Comparison of ENCODE assay signal across 13 cellular contexts in genomic region chr11:1442163-1442562, GRCh38. TPM values are rescaled to one million over a fixed set of nuclear protein-coding genes. Genes with fewer than 3 reads are reported as not detected.
A peak's percentile ranks its signal among the peaks of the same experiment; 100 is the strongest.
DNase-seq lines count a peak whose midpoint lies in the region; ATAC-seq and TF ChIP-seq lines count a peak whose summit lies in the region.
"Had no signal": no experiment of that assay in that cellular context is flagged by ENCODE, and none has a peak within 500 bp of the region (broad histone marks: within the 10 kb centered on the region; RNA-seq: fewer than 3 reads in every experiment).

No MANE protein-coding gene starts in this region.

- H4K20me1 ChIP-seq in GM23248 (ENCODE audit: insufficient read depth) = no peaks in the 10 kb centered on the region

- WGBS in GM23248 (ENCODE audit: low coverage in 1 of 2, low lambda C conversion rate in 2 of 2, missing lambda C conversion rate in 2 of 2), 2 experiments = 16 to 20% methylated on average over 9 of the region's 9 CpGs
- WGBS in right cardiac atrium = 29% methylated on average over 9 of the region's 9 CpGs

- no peak overlapping the region for H2AFZ ChIP-seq in GM23248

- no peak overlapping the region for H3K4me3 Mint-ChIP-seq in osteocyte (ENCODE audit: unreplicated experiment)
- H3K4me3 Mint-ChIP-seq: effector memory CD8-positive, alpha-beta T cell had no signal

- H3K79me2 ChIP-seq in GM23248 (ENCODE audit: insufficient read depth) = no peaks in the 10 kb centered on the region

- no peaks in the 10 kb centered on the region for H3K9me3 Mint-ChIP-seq in osteocyte (ENCODE audit: unreplicated experiment)
- H3K9me3 Mint-ChIP-seq: effector memory CD8-positive, alpha-beta T cell had no signal

- H3K27me3 ChIP-seq in GM23248 (replicated peaks; ENCODE audit: insufficient read depth) (no peaks in the 10 kb centered on the region), right cardiac atrium (ENCODE audit: control insufficient read depth, insufficient read depth) (no peaks in the 10 kb centered on the region)

- H3K36me3 Mint-ChIP-seq in osteocyte (ENCODE audit: unreplicated experiment) = no peaks in the 10 kb centered on the region

- no peak overlapping the region for H3K4me3 ChIP-seq in GM23248
- no peak overlapping the region for H3K4me3 ChIP-seq in cardiac fibroblast (replicated peaks in 1 of 2; ENCODE audit: low read depth in 2 of 2, low read length in 2 of 2)
- H3K4me3 ChIP-seq in right cardiac atrium (ENCODE audit: low read length) = no peak overlapping the region
- H3K4me3 ChIP-seq: prostate gland had no signal

- H3K27me3 Mint-ChIP-seq in osteocyte (ENCODE audit: unreplicated experiment) = no peaks in the 10 kb centered on the region
- H3K27me3 Mint-ChIP-seq: effector memory CD8-positive, alpha-beta T cell had no signal

- no peak for ATAC-seq in right cardiac atrium
- ATAC-seq: effector memory CD8-positive, alpha-beta T cell had no signal

- H3K4me1 ChIP-seq in GM23248 (ENCODE audit: insufficient read depth) (no peaks in the 10 kb centered on the region), right cardiac atrium (ENCODE audit: control insufficient read depth, insufficient read depth, low read length) (peaks cover 2% of the 10 kb centered on the region)
- H3K4me1 ChIP-seq: prostate gland had no signal

- H3F3A ChIP-seq in GM23248 (ENCODE audit: insufficient read depth) = no peaks in the 10 kb centered on the region

- H3K4me2 ChIP-seq in GM23248 (ENCODE audit: unreplicated experiment) = no peak overlapping the region

- no peak for TF ChIP-seq CTCF in cardiac fibroblast (IDR thresholded peaks at IDR 0.05; ENCODE audit: low read depth, low read length)
- no peak for TF ChIP-seq CTCF in osteocyte (IDR thresholded peaks at IDR 0.05)

- H3K36me3 ChIP-seq in GM23248 (ENCODE audit: low read depth) = no peaks in the 10 kb centered on the region
- H3K36me3 ChIP-seq: prostate gland had no signal

- H3K9me3 ChIP-seq in GM23248 (ENCODE audit: low read depth) = no peaks in the 10 kb centered on the region
- H3K9me3 ChIP-seq in right cardiac atrium (ENCODE audit: control insufficient read depth, low read length) = no peaks in the 10 kb centered on the region
- H3K9me3 ChIP-seq: prostate gland had no signal

- no peak overlapping the region for H3K9ac ChIP-seq in GM23248

- no peaks in the 10 kb centered on the region for H3K4me1 Mint-ChIP-seq in osteocyte (ENCODE audit: unreplicated experiment)

- no peak overlapping the region for H3K27ac ChIP-seq in GM23248
- H3K27ac ChIP-seq in right cardiac atrium (ENCODE audit: low read length) = no peak overlapping the region
- H3K27ac ChIP-seq: prostate gland, VCaP had no signal

- intact Hi-C loops in right cardiac atrium (cut with DNase I) = no loop called here

- peak; percentile 59 for DNase-seq in AG08395 (ENCODE audit: low spot score)
- peak; percentile 45 for DNase-seq in GM23248
- peak; percentile 23 for DNase-seq in cardiac fibroblast (ENCODE audit: low read depth in 2 of 2)
- DNase-seq in lung microvascular endothelial cell (ENCODE audit: low read depth in 2 of 2) = peak; percentile 8 to 35
- no peak for DNase-seq in kidney tubule cell (ENCODE audit: low spot score)
- no peak for DNase-seq in NCI-H1930 (lab: John Stamatoyannopoulos, UW)
- DNase-seq in right cardiac atrium = no peak
- DNase-seq in osteocyte (ENCODE audit: extremely low spot score, unreplicated experiment) = no peak
- DNase-seq: activated gamma-delta T cell; effector memory CD8-positive, alpha-beta T cell; foreskin fibroblast had no signal

- in situ Hi-C loops in GM23248 (cut with MboI) = no loop called here

- no peak overlapping the region for H3K27ac Mint-ChIP-seq in osteocyte (ENCODE audit: unreplicated experiment)
- H3K27ac Mint-ChIP-seq: effector memory CD8-positive, alpha-beta T cell had no signal

- no peaks in the 10 kb centered on the region for H3K9me2 ChIP-seq in GM23248 (ENCODE audit: insufficient read depth)

RNA-seq across cellular contexts. Expression of gene MOB2, which starts 44.4 kb away (rescaled TPM):
- 22.1 and 29.3 TPM in 2 replicates for total RNA-seq in GM23248 (2014; rRNA removed; shearing (Covaris generic))
- polyA plus RNA-seq in GM23248 (2016; fragmentation: Nextera tagmentation; extraction: Ambion mirVana) (27.1 and 28.8 TPM in 2 replicates), right cardiac atrium (40.0 TPM)
- total RNA-seq in lung microvascular endothelial cell (36.4 and 46.0 TPM in 2 replicates), right cardiac atrium (10 to 100 TPM; 35.0 to 45.0 (median 42.0) TPM), osteocyte (33.8 and 38.6 TPM in 2 replicates)

RNA-seq across cellular contexts. Expression of gene BRSK2, which starts 52.4 kb away (rescaled TPM):
- total RNA-seq in GM23248 (2014; rRNA removed; shearing (Covaris generic)) = 0.11 and 0.13 TPM in 2 replicates
- not detected in 2 replicates for polyA plus RNA-seq in GM23248 (2016; fragmentation: Nextera tagmentation; extraction: Ambion mirVana)
- total RNA-seq in lung microvascular endothelial cell = 0.22 and 0.40 TPM in 2 replicates
- 1 to 10 TPM in 2 of 4 donors, under 1 TPM in 2; 0.61 to 2.3 (median 1.4) TPM for total RNA-seq in right cardiac atrium
- polyA plus RNA-seq in right cardiac atrium = 2.3 TPM
- 1.7 and 1.9 TPM in 2 replicates for total RNA-seq in osteocyte

Comparison
In these comparisons a context has a peak if more than half of its experiments do, and no peak if none do; other contexts are left out.
1. DNase-seq: peak in AG08395 (single experiment), GM23248 (single experiment), cardiac fibroblast (2 of 2) and lung microvascular endothelial cell (2 of 2); none in kidney tubule cell (single experiment), NCI-H1930 (0 of 2), right cardiac atrium (0 of 3) and osteocyte (single experiment).